Comparison of ENCODE assay signal across 8 cellular contexts in genomic region chr6:32154514-32155161, GRCh38. TPM values are rescaled to one million over a fixed set of nuclear protein-coding genes. Genes with fewer than 3 reads are reported as not detected.
DNase-seq lines count a peak whose midpoint lies in the region; ATAC-seq and TF ChIP-seq lines count a peak whose summit lies in the region.

No MANE protein-coding gene starts in this region.

- H3K4me1 ChIP-seq in body of pancreas (peaks cover 25% of the 10 kb centered on the region), skeletal muscle satellite cell (ENCODE audit: control insufficient read depth, insufficient read depth, low read length) (peaks cover 28% of the 10 kb centered on the region)

- no peaks in the 10 kb centered on the region for H3K36me3 ChIP-seq in body of pancreas (replicated peaks in 1 of 2; ENCODE audit: insufficient read depth in 1 of 2, low read depth in 2 of 2)
- peaks cover 18% of the 10 kb centered on the region for H3K36me3 ChIP-seq in skeletal muscle satellite cell (ENCODE audit: insufficient read depth, low read length)

- WGBS in body of pancreas, 2 donors = 2 to 8% methylated on average over 14 to 34 of the region's 34 CpGs

- peak overlapping the region; percentile 94 for H3K4me2 ChIP-seq in skeletal muscle satellite cell (ENCODE audit: low read length)

- H3K4me3 ChIP-seq in body of pancreas = peak overlapping the region; percentile 72
- H3K4me3 ChIP-seq in iPS-18c (ENCODE audit: insufficient read depth, low read depth, low read length) = peak overlapping the region; percentile 67
- H3K4me3 ChIP-seq in skeletal muscle satellite cell (ENCODE audit: low read length) = peak overlapping the region; percentile 86

- peak; percentile 59 for DNase-seq in CD1c-positive myeloid dendritic cell (ENCODE audit: extremely low spot score)
- peak; percentile 87 for DNase-seq in NCI-H146 (lab: John Stamatoyannopoulos, UW)
- DNase-seq in T-helper 9 cell = peak; percentile 46
- peak; percentile 73 to 85 (median 80) for DNase-seq in body of pancreas

- intact Hi-C loops in body of pancreas (cut with DNase I) = loop anchor here (5.0 kb wide), 1 partner anchor 37 kb away; no protein-coding TSS in a partner anchor

- TF ChIP-seq POLR2A in body of pancreas (IDR thresholded peaks at IDR 0.05) = peak in 2 of 3 donors; percentile 39 to 48

- no peaks in the 10 kb centered on the region for H3K27me3 ChIP-seq in body of pancreas
- H3K27me3 ChIP-seq in skeletal muscle satellite cell (ENCODE audit: control insufficient read depth, insufficient read depth, low read length) = peaks cover 6% of the 10 kb centered on the region

- TF ChIP-seq CTCF in body of pancreas (IDR thresholded peaks at IDR 0.05) = peak; percentile 23 to 79 (median 68)

- H3K9me3 ChIP-seq in body of pancreas = no peaks in the 10 kb centered on the region
- no peaks in the 10 kb centered on the region for H3K9me3 ChIP-seq in iPS-18c (ENCODE audit: control insufficient read depth, insufficient read depth, low read length)
- no peaks in the 10 kb centered on the region for H3K9me3 ChIP-seq in skeletal muscle satellite cell (replicated peaks; ENCODE audit: low read length)

- peak; percentile 56 for ATAC-seq in GM21737 (IDR thresholded peaks at IDR 0.05; ENCODE audit: unreplicated experiment)
- peak; percentile 78 for ATAC-seq in body of pancreas
- no peak for ATAC-seq in HG03520 (IDR thresholded peaks at IDR 0.05; ENCODE audit: unreplicated experiment)

- H3K27ac ChIP-seq in body of pancreas = peak overlapping the region; percentile 35 to 90 (median 77)

- peak overlapping the region; percentile 82 for H3K9ac ChIP-seq in skeletal muscle satellite cell (ENCODE audit: low read depth, low read length)

RNA-seq across cellular contexts. Expression of gene PPT2, which starts 0.7 kb away (rescaled TPM):
- 1 to 10 TPM; 3.6 to 9.9 TPM for total RNA-seq in body of pancreas
- total RNA-seq in skeletal muscle satellite cell (2012; rRNA removed) = 10.5 and 15.0 TPM in 2 replicates

RNA-seq across cellular contexts. Expression of gene PRRT1, which starts 2.9 kb away (rescaled TPM):
- total RNA-seq in body of pancreas = not detected
- under 0.01 TPM in 2 replicates for total RNA-seq in skeletal muscle satellite cell (2012; rRNA removed)

RNA-seq across cellular contexts. Expression of gene EGFL8, which starts 9.8 kb away (rescaled TPM):
- total RNA-seq in body of pancreas = 1 to 10 TPM; 5.7 to 6.9 TPM
- total RNA-seq in skeletal muscle satellite cell (2012; rRNA removed) = 2.5 TPM in 1 of 2 replicates, not detected in the other

RNA-seq across cellular contexts. Expression of gene AGPAT1, which starts 21.2 kb away (rescaled TPM):
- 10 to 100 TPM; 13.2 to 16.1 TPM for total RNA-seq in body of pancreas
- 19.0 and 31.2 TPM in 2 replicates for total RNA-seq in skeletal muscle satellite cell (2012; rRNA removed)

RNA-seq across cellular contexts. Expression of gene RNF5, which starts 23.6 kb away (rescaled TPM):
- total RNA-seq in body of pancreas = 10 to 100 TPM; 34.0 to 62.0 TPM
- 16.0 and 22.9 TPM in 2 replicates for total RNA-seq in skeletal muscle satellite cell (2012; rRNA removed)
